16 cellular contexts compared by ENCODE assay signal in the genomic region with DNA sequence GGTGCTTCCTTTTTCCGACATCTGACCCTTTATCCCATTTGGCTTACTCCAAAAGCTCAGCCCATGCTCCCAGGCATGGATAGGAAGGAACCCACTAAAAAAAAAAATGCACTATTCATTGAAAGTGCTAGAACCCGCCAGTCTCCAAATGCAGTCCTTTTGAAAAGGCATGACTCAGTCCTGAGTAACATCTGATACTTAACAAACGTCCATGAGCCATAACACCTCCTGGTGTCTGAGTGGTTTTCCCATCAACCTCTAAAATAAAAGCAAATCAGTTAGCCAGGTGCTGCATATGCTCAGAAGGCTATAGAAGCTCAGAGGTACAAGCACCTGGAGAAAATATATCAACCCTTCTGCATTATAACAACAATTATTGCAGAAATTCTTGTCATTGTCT. TPM values are rescaled to one million over a fixed set of nuclear protein-coding genes. Genes with fewer than 3 reads are reported as not detected.
DNase-seq lines count a peak whose midpoint lies in the region; ATAC-seq, FAIRE-seq and TF ChIP-seq lines count a peak whose summit lies in the region.
"Had no signal": no experiment of that assay in that cellular context is flagged by ENCODE, and none has a peak within 500 bp of the region (broad histone marks: within the 10 kb centered on the region; RNA-seq: fewer than 3 reads in every experiment).

No MANE protein-coding gene starts in this region.

- no peak for FAIRE-seq in bronchial epithelial cell (lab: Jason Lieb, UNC)

- H3K36me3 ChIP-seq in GM23248 (ENCODE audit: low read depth) (no peaks in the 10 kb centered on the region), bronchial epithelial cell (ENCODE audit: control insufficient read depth, insufficient read depth, low read length) (no peaks in the 10 kb centered on the region)
- H3K36me3 ChIP-seq: gastroesophageal sphincter, left ventricle myocardium inferior had no signal

- DNase-seq in GM23248 (peak; percentile 82), NCI-H2196 (lab: John Stamatoyannopoulos, UW; ENCODE audit: unreplicated experiment) (peak; percentile 16), bronchial epithelial cell (ENCODE audit: low read depth) (peak; percentile 95), non-pigmented ciliary epithelial cell (ENCODE audit: low read depth) (peak; percentile 11), NOMO-1 treated with DMSO at 0.1 percent for 48 hours (lab: John Stamatoyannopoulos, UW; ENCODE audit: unreplicated experiment) (no peak)
- no peak for DNase-seq in activated effector memory CD4-positive, alpha-beta T cell treated with Interleukin-2 at 50 U/mL for 16 hours
- DNase-seq: activated naive CD4-positive, alpha-beta T cell treated with anti-CD3 and anti-CD28 coated beads, Interleukin-2, amount 10 ng/mL, durations not matched to agents 7 days and 5 days; cortex of kidney; Karpas-422; left ventricle myocardium inferior; NCI-H2227 treated with DMSO at 0.1 percent for 48 hours had no signal

- TF ChIP-seq CTCF in bronchial epithelial cell (IDR thresholded peaks at IDR 0.05; ENCODE audit: insufficient read depth, low read length, severe bottlenecking), result no peak

- H3K9me2 ChIP-seq in GM23248 (ENCODE audit: insufficient read depth), result no peaks in the 10 kb centered on the region

- H3K9ac ChIP-seq in GM23248, result no peak overlapping the region

- H3K27me3 ChIP-seq in GM23248 (replicated peaks; ENCODE audit: insufficient read depth), result peaks cover 6% of the 10 kb centered on the region
- H3K27me3 ChIP-seq in bronchial epithelial cell (ENCODE audit: control insufficient read depth, insufficient read depth, low read length), result no peaks in the 10 kb centered on the region
- H3K27me3 ChIP-seq: gastroesophageal sphincter had no signal

- ATAC-seq in GM21717 (IDR thresholded peaks at IDR 0.05; ENCODE audit: unreplicated experiment), result no peak
- ATAC-seq: CD8-positive, alpha-beta T cell; gastroesophageal sphincter; Right ventricle myocardium inferior had no signal

- WGBS in GM23248 (ENCODE audit: low coverage in 1 of 2, low lambda C conversion rate in 2 of 2, missing lambda C conversion rate in 2 of 2), 2 experiments, result 29 to 31% methylated on average over 3 of the region's 3 CpGs

- H3K27ac ChIP-seq in GM23248, result no peak overlapping the region
- H3K27ac ChIP-seq: gastroesophageal sphincter, left ventricle myocardium inferior had no signal

- H2AFZ ChIP-seq in GM23248, result no peak overlapping the region

- peaks cover 9% of the 10 kb centered on the region for H3K4me1 ChIP-seq in GM23248 (ENCODE audit: insufficient read depth)
- H3K4me1 ChIP-seq: left ventricle myocardium inferior had no signal

- no peaks in the 10 kb centered on the region for H4K20me1 ChIP-seq in GM23248 (ENCODE audit: insufficient read depth)

- H3F3A ChIP-seq in GM23248 (ENCODE audit: insufficient read depth), result peaks cover 13% of the 10 kb centered on the region; the same call in 1 of the 2 replicates

- H3K79me2 ChIP-seq in GM23248 (ENCODE audit: insufficient read depth), result no peaks in the 10 kb centered on the region

- in situ Hi-C loops in GM23248 (cut with MboI), result no loop called here

- no peaks in the 10 kb centered on the region for H3K9me3 ChIP-seq in GM23248 (ENCODE audit: low read depth)
- H3K9me3 ChIP-seq: gastroesophageal sphincter had no signal

- H3K4me3 ChIP-seq in GM23248 (no peak overlapping the region), bronchial epithelial cell (ENCODE audit: low read depth, low read length) (no peak overlapping the region)
- H3K4me3 ChIP-seq: gastroesophageal sphincter, left ventricle myocardium inferior, skin epidermis had no signal

- H3K4me2 ChIP-seq in GM23248 (ENCODE audit: unreplicated experiment), result no peak overlapping the region

RNA-seq across cellular contexts. Expression of gene CACUL1, which starts 45.0 kb away (rescaled TPM):
- total RNA-seq in GM23248 (2014; rRNA removed; shearing (Covaris generic)), result 14.8 and 18.8 TPM in 2 replicates
- polyA plus RNA-seq in GM23248 (2016; fragmentation: Nextera tagmentation; extraction: Ambion mirVana), result 26.3 and 27.1 TPM in 2 replicates
- total RNA-seq in bronchial epithelial cell, result 18.2 and 18.8 TPM in 2 replicates

Comparison
In these comparisons a context has a peak if more than half of its experiments do, and no peak if none do; other contexts are left out.
1. DNase-seq: peak in GM23248 (single experiment), NCI-H2196 (single experiment), bronchial epithelial cell (single experiment) and non-pigmented ciliary epithelial cell (single experiment); none in activated effector memory CD4-positive, alpha-beta T cell treated with Interleukin-2 at 50 U/mL for 16 hours (single experiment) and NOMO-1 treated with DMSO at 0.1 percent for 48 hours (single experiment).